Comparison of ENCODE assay signal across 8 cellular contexts in genomic region chr9:26893030-26893676, GRCh38. TPM values are rescaled to one million over a fixed set of nuclear protein-coding genes. Genes with fewer than 3 reads are reported as not detected.
DNase-seq lines count a peak whose midpoint lies in the region; ATAC-seq and TF ChIP-seq lines count a peak whose summit lies in the region.

No MANE protein-coding gene starts in this region.

- peaks cover 44% of the 10 kb centered on the region for H3K4me1 Mint-ChIP-seq in CD4-positive, alpha-beta T cell (ENCODE audit: low read depth)
- H3K4me1 Mint-ChIP-seq in dendritic cell treated with granulocyte-macrophage colony-stimulating factor and Interleukin-4, amounts not matched to agents 40 ng/mL and 50 ng/mL, for 4 days (ENCODE audit: low read depth) = peaks cover 30% of the 10 kb centered on the region
- peaks cover 9% of the 10 kb centered on the region for H3K4me1 Mint-ChIP-seq in neural progenitor cell

- H3K9ac ChIP-seq in Karpas-422 (ENCODE audit: low read length) (peak overlapping the region; percentile 95), neural progenitor cell (peak overlapping the region; percentile 96)

- H3K27me3 ChIP-seq in CD4-positive, alpha-beta T cell (ENCODE audit: control insufficient read depth, insufficient read depth, low read length) = no peaks in the 10 kb centered on the region
- no peaks in the 10 kb centered on the region for H3K27me3 ChIP-seq in Karpas-422 (ENCODE audit: low read length)
- H3K27me3 ChIP-seq in neural progenitor cell = no peaks in the 10 kb centered on the region

- H3K27me3 Mint-ChIP-seq in CD4-positive, alpha-beta T cell = no peaks in the 10 kb centered on the region
- H3K27me3 Mint-ChIP-seq in dendritic cell treated with granulocyte-macrophage colony-stimulating factor and Interleukin-4, amounts not matched to agents 40 ng/mL and 50 ng/mL, for 4 days = no peaks in the 10 kb centered on the region
- peaks cover 2% of the 10 kb centered on the region for H3K27me3 Mint-ChIP-seq in neural progenitor cell (ENCODE audit: insufficient read depth, low read depth)

- H2AFZ ChIP-seq in Karpas-422 (ENCODE audit: low read length) (no peak overlapping the region), neural progenitor cell (replicated peaks) (peak overlapping the region; percentile 100)

- peak overlapping the region; percentile 98 for H3K27ac Mint-ChIP-seq in CD4-positive, alpha-beta T cell
- H3K27ac Mint-ChIP-seq in dendritic cell treated with granulocyte-macrophage colony-stimulating factor and Interleukin-4, amounts not matched to agents 40 ng/mL and 50 ng/mL, for 4 days = peak overlapping the region; percentile 99
- peak overlapping the region; percentile 97 for H3K27ac Mint-ChIP-seq in neural progenitor cell

- H3K27ac ChIP-seq in CD4-positive, alpha-beta T cell (ENCODE audit: low read depth, low read length) = peak overlapping the region; percentile 94
- H3K27ac ChIP-seq in Karpas-422 (ENCODE audit: low read length) = peak overlapping the region; percentile 85
- H3K27ac ChIP-seq in neural progenitor cell = peak overlapping the region; percentile 99

- H3K9me2 ChIP-seq in Karpas-422 (replicated peaks; ENCODE audit: insufficient read depth, low read length) = no peaks in the 10 kb centered on the region

- peaks cover 26% of the 10 kb centered on the region for H3K36me3 Mint-ChIP-seq in CD4-positive, alpha-beta T cell (ENCODE audit: low read depth)
- peaks cover 15% of the 10 kb centered on the region for H3K36me3 Mint-ChIP-seq in dendritic cell treated with granulocyte-macrophage colony-stimulating factor and Interleukin-4, amounts not matched to agents 40 ng/mL and 50 ng/mL, for 4 days (ENCODE audit: low read depth)
- H3K36me3 Mint-ChIP-seq in neural progenitor cell = peaks cover 7% of the 10 kb centered on the region

- CTCF ChIA-PET in CD4-positive, alpha-beta T cell (lab: Charles Lee) = interaction anchor here (2.2 to 2.6 kb wide), 2 partner anchors 54 to 62 kb away, joined by 16 to 18 read pairs; partner anchors contain the start of genes IFT74 and PLAA

- H3F3A ChIP-seq in neural progenitor cell (ENCODE audit: low read depth) = peaks cover 19% of the 10 kb centered on the region

- H3K4me3 ChIP-seq in Karpas-422 (ENCODE audit: low read length) (peak overlapping the region; percentile 91), neural progenitor cell (peak overlapping the region; percentile 98)

- H3K4me3 Mint-ChIP-seq in CD4-positive, alpha-beta T cell = peak overlapping the region; percentile 100
- peak overlapping the region; percentile 94 for H3K4me3 Mint-ChIP-seq in dendritic cell treated with granulocyte-macrophage colony-stimulating factor and Interleukin-4, amounts not matched to agents 40 ng/mL and 50 ng/mL, for 4 days
- H3K4me3 Mint-ChIP-seq in neural progenitor cell = peak overlapping the region; percentile 93

- H3K4me2 ChIP-seq in Karpas-422 (ENCODE audit: low read depth, low read length, poor library complexity, severe bottlenecking) = peak overlapping the region; percentile 97
- H3K4me2 ChIP-seq in neural progenitor cell = peak overlapping the region; percentile 80

- no peaks in the 10 kb centered on the region for H3K9me3 ChIP-seq in CD4-positive, alpha-beta T cell (ENCODE audit: control insufficient read depth, low read length)
- H3K9me3 ChIP-seq in Karpas-422 (ENCODE audit: low read length) (no peaks in the 10 kb centered on the region), neural progenitor cell (ENCODE audit: low read depth) (no peaks in the 10 kb centered on the region)

- H3K4me1 ChIP-seq in Karpas-422 (ENCODE audit: low read length) (peaks cover 42% of the 10 kb centered on the region), neural progenitor cell (peaks cover 13% of the 10 kb centered on the region)

- no peak for TF ChIP-seq CTCF in CD4-positive, alpha-beta T cell (IDR thresholded peaks at IDR 0.05)
- no peak for TF ChIP-seq CTCF in neural progenitor cell (IDR thresholded peaks at IDR 0.05)

- no peak for DNase-seq in CD4-positive, alpha-beta T cell
- DNase-seq in Karpas-422 (peak; percentile 54), neural progenitor cell (ENCODE audit: low spot score) (peak; percentile 5), NCI-H187 (lab: John Stamatoyannopoulos, UW) (no peak), MV-4-11 (lab: John Stamatoyannopoulos, UW) (no peak)

- peaks cover 2% of the 10 kb centered on the region for H3K9me3 Mint-ChIP-seq in CD4-positive, alpha-beta T cell
- H3K9me3 Mint-ChIP-seq in dendritic cell treated with granulocyte-macrophage colony-stimulating factor and Interleukin-4, amounts not matched to agents 40 ng/mL and 50 ng/mL, for 4 days = peaks cover 13% of the 10 kb centered on the region
- H3K9me3 Mint-ChIP-seq in neural progenitor cell = peaks cover 2% of the 10 kb centered on the region

- POLR2A ChIA-PET in CD4-positive, alpha-beta T cell (lab: Charles Lee) = interaction anchor here (0.7 to 3.0 kb wide), 3 partner anchors 15 to 63 kb away, joined by 3 to 40 read pairs (median 26); partner anchors contain the start of genes IFT74 and PLAA

- H3K79me2 ChIP-seq in Karpas-422 (ENCODE audit: low read length) = peaks cover 51% of the 10 kb centered on the region
- peaks cover 40% of the 10 kb centered on the region for H3K79me2 ChIP-seq in neural progenitor cell (ENCODE audit: low read depth)

- H3K36me3 ChIP-seq in Karpas-422 (ENCODE audit: insufficient read depth, low read length) (peaks cover 9% of the 10 kb centered on the region), neural progenitor cell (no peaks in the 10 kb centered on the region)

- no peak for ATAC-seq in CD4-positive, alpha-beta T cell (ENCODE audit: poor library complexity)
- ATAC-seq in GM19395 (IDR thresholded peaks at IDR 0.05; ENCODE audit: unreplicated experiment) (no peak), GM18511 (IDR thresholded peaks at IDR 0.05; ENCODE audit: unreplicated experiment) (no peak)

- H4K20me1 ChIP-seq in Karpas-422 (ENCODE audit: insufficient read depth, low read depth, low read length) = peaks cover 3% of the 10 kb centered on the region
- no peaks in the 10 kb centered on the region for H4K20me1 ChIP-seq in neural progenitor cell (ENCODE audit: low read depth)

- intact Hi-C loops in CD4-positive, alpha-beta T cell (cut with DNase I, micrococcal nuclease) = loop anchor here (2.0 to 5.0 kb wide), 2 partner anchors 679 to 680 kb away; partner anchors contain the start of gene C9orf72 (in 2 of the 2)
- intact Hi-C loops in dendritic cell treated with granulocyte-macrophage colony-stimulating factor and Interleukin-4, amounts not matched to agents 40 ng/mL and 50 ng/mL, for 4 days (cut with micrococcal nuclease) = no loop called here

RNA-seq across cellular contexts. Expression of gene CAAP1, which starts 0.6 kb away (rescaled TPM):
- 10 to 100 TPM; 11.4 to 12.8 TPM for total RNA-seq in CD4-positive, alpha-beta T cell
- total RNA-seq in Karpas-422 (2014; rRNA removed; shearing (Covaris generic); ENCODE audit: low replicate concordance) = 42.6 and 44.3 TPM in 2 replicates
- total RNA-seq in neural progenitor cell (ENCODE audit: low replicate concordance) = 30.1 and 44.1 TPM in 2 replicates

RNA-seq across cellular contexts. Expression of gene PLAA, which starts 53.9 kb away (rescaled TPM):
- total RNA-seq in CD4-positive, alpha-beta T cell = 10 to 100 TPM; 30.1 to 34.1 TPM
- total RNA-seq in Karpas-422 (2014; rRNA removed; shearing (Covaris generic); ENCODE audit: low replicate concordance) = 33.7 and 50.6 TPM in 2 replicates
- total RNA-seq in neural progenitor cell (ENCODE audit: low replicate concordance) = 44.8 and 80.1 TPM in 2 replicates

Comparison
In these comparisons a context has a peak if more than half of its experiments do, and no peak if none do; other contexts are left out.
1. DNase-seq: peak in Karpas-422 (single experiment) and neural progenitor cell (single experiment); none in CD4-positive, alpha-beta T cell (0 of 10), NCI-H187 (0 of 2) and MV-4-11 (single experiment).
2. Peak in every context shown above with its lines, with median percentiles within 50 percentile points of each other: H3K27ac ChIP-seq, H3K27ac Mint-ChIP-seq and H3K4me3 Mint-ChIP-seq.